In genomic region chr4:181670506-181670905, GRCh38 we compare ENCODE assay signal across 18 cellular contexts.
"Had no signal": no experiment of that assay in that cellular context is flagged by ENCODE, and none has a peak within 500 bp of the region (broad histone marks: within the 10 kb centered on the region; RNA-seq: fewer than 3 reads in every experiment).

No MANE protein-coding gene starts in this region.

- H3K9me3 Mint-ChIP-seq: nephron, type B pancreatic cell had no signal

- H3K4me3 ChIP-seq: esophagus squamous epithelium, left ventricle myocardium inferior, lower lobe of right lung, pancreas, stomach had no signal

- H3K27me3 ChIP-seq: esophagus squamous epithelium, pancreas, stomach had no signal

- H3K36me3 ChIP-seq: esophagus squamous epithelium, left ventricle myocardium inferior, lower lobe of right lung, pancreas, stomach had no signal

- H3K27ac ChIP-seq: esophagus squamous epithelium, left ventricle myocardium inferior, lower lobe of right lung, pancreas, stomach had no signal

- H3K27me3 Mint-ChIP-seq: effector memory CD8-positive, alpha-beta T cell; progenitor cell of endocrine pancreas had no signal

- H3K36me3 Mint-ChIP-seq: immature natural killer cell, type B pancreatic cell had no signal

- H3K4me1 ChIP-seq: esophagus squamous epithelium, left ventricle myocardium inferior, lower lobe of right lung, stomach had no signal

- H3K4me3 Mint-ChIP-seq: effector memory CD8-positive, alpha-beta T cell; immature natural killer cell; nephron; type B pancreatic cell had no signal

- H3K27ac Mint-ChIP-seq: effector memory CD8-positive, alpha-beta T cell; immature natural killer cell; nephron; progenitor cell of endocrine pancreas; type B pancreatic cell had no signal

- H3K4me1 Mint-ChIP-seq: immature natural killer cell, nephron had no signal

- DNase-seq: effector memory CD8-positive, alpha-beta T cell; esophagus squamous epithelium; foreskin fibroblast; immature natural killer cell; left ventricle myocardium inferior; lower lobe of right lung; mesenchymal stem cell; midbrain; occipital lobe; pancreas; right cardiac atrium; small intestine; stimulated activated CD4-positive, alpha-beta T cell treated with anti-CD3 and anti-CD28 coated beads, Interleukin-12 subunit alpha, Interleukin-12 subunit beta, amount 100 ng/mL, for 4 hours; stimulated activated naive CD4-positive, alpha-beta T cell; stomach had no signal

- H3K9me3 ChIP-seq: esophagus squamous epithelium, left ventricle myocardium inferior, lower lobe of right lung, pancreas, stomach had no signal

- ATAC-seq: effector memory CD8-positive, alpha-beta T cell; lower lobe of right lung; right cardiac atrium had no signal
